Comparison of ENCODE assay signal across 8 cellular contexts in the genomic region with DNA sequence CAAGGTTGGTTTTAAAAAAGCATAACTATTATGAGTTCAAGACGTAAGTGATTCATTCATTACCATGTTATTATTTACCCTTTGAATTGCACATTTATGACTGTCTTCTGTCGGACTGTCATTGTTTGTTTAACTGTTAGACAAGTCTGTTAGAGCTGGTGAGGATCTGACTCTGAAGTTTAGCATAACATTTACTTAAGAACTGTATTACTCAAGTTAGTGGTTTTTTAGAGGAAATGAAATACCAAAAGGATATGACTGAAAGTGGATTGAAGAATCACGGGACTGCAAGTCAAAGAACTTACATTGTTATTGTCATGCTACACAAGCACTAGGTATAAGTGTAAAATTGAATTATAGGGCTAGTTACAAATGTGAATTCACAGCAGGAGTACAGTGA. TPM values are rescaled to one million over a fixed set of nuclear protein-coding genes. Genes with fewer than 3 reads are reported as not detected.
DNase-seq lines count a peak whose midpoint lies in the region; ATAC-seq and TF ChIP-seq lines count a peak whose summit lies in the region.

No MANE protein-coding gene starts in this region.

- DNase-seq in activated CD4-positive, alpha-beta T cell treated with anti-CD3 and anti-CD28 coated beads, Interleukin-2, amount 10 ng/mL, durations not matched to agents 7 days and 5 days: no peak
- no peak for DNase-seq in activated CD4-positive, alpha-beta T cell treated with anti-CD3 and anti-CD28 coated beads for 48 hours
- DNase-seq in SIG-M5 (lab: John Stamatoyannopoulos, UW): peak; percentile 76
- DNase-seq in glomerular visceral epithelial cell (ENCODE audit: extremely low spot score): peak; percentile 41
- no peak for DNase-seq in prostate gland (ENCODE audit: low spot score)
- no peak for DNase-seq in middle frontal gyrus (ENCODE audit: extremely low spot score, low spot score)
- no peak for DNase-seq in adrenal gland

- peak overlapping the region; percentile 97 for H3K27ac Mint-ChIP-seq in activated CD4-positive, alpha-beta T cell treated with anti-CD3 and anti-CD28 coated beads, Interleukin-2, amount 10 ng/mL, durations not matched to agents 7 days and 5 days

- no peaks in the 10 kb centered on the region for H3K27me3 Mint-ChIP-seq in activated CD4-positive, alpha-beta T cell treated with anti-CD3 and anti-CD28 coated beads, Interleukin-2, amount 10 ng/mL, durations not matched to agents 7 days and 5 days

- peak overlapping the region; percentile 87 for H3K4me3 Mint-ChIP-seq in activated CD4-positive, alpha-beta T cell treated with anti-CD3 and anti-CD28 coated beads, Interleukin-2, amount 10 ng/mL, durations not matched to agents 7 days and 5 days

- no peak for TF ChIP-seq CTCF in prostate gland (IDR thresholded peaks at IDR 0.05)
- no peak for TF ChIP-seq CTCF in adrenal gland (IDR thresholded peaks at IDR 0.05)

- no peak overlapping the region for H3K27ac ChIP-seq in prostate gland
- peak overlapping the region in 1 of 5 donors; percentile 27 for H3K27ac ChIP-seq in adrenal gland

- CTCF ChIA-PET in activated CD4-positive, alpha-beta T cell treated with anti-CD3 and anti-CD28 coated beads, Interleukin-2, amount 10 ng/mL, durations not matched to agents 7 days and 5 days (lab: Charles Lee): interaction anchor here (0.6 to 1.9 kb wide), 7 partner anchors 11 to 505 kb away, joined by 3 to 5 read pairs (median 3); no protein-coding TSS in a partner anchor

- POLR2A ChIA-PET in activated CD4-positive, alpha-beta T cell treated with anti-CD3 and anti-CD28 coated beads, Interleukin-2, amount 10 ng/mL, durations not matched to agents 7 days and 5 days (lab: Charles Lee): interaction anchor here (0.7 to 3.6 kb wide), 2 partner anchors 20 to 648 kb away, joined by 10 to 14 read pairs; no protein-coding TSS in a partner anchor

- H3K36me3 Mint-ChIP-seq in activated CD4-positive, alpha-beta T cell treated with anti-CD3 and anti-CD28 coated beads, Interleukin-2, amount 10 ng/mL, durations not matched to agents 7 days and 5 days (ENCODE audit: low read depth): peaks cover 39% of the 10 kb centered on the region

- ATAC-seq in HG03060 (IDR thresholded peaks at IDR 0.05; ENCODE audit: low read depth, unreplicated experiment): peak; percentile 57

- TF ChIP-seq POLR2A in prostate gland (IDR thresholded peaks at IDR 0.05): no peak
- TF ChIP-seq POLR2A in adrenal gland (IDR thresholded peaks at IDR 0.05): no peak

- H3K36me3 ChIP-seq in prostate gland: no peaks in the 10 kb centered on the region
- H3K36me3 ChIP-seq in adrenal gland (replicated peaks in 1 of 2): no peaks in the 10 kb centered on the region

- intact Hi-C loops in prostate gland (cut with DNase I): no loop called here
- intact Hi-C loops in adrenal gland (cut with DNase I): no loop called here

- H3K4me1 Mint-ChIP-seq in activated CD4-positive, alpha-beta T cell treated with anti-CD3 and anti-CD28 coated beads, Interleukin-2, amount 10 ng/mL, durations not matched to agents 7 days and 5 days: peaks cover 70% of the 10 kb centered on the region

- H3K4me3 ChIP-seq in prostate gland: no peak overlapping the region
- H3K4me3 ChIP-seq in adrenal gland: no peak overlapping the region

- WGBS in prostate gland: 54% methylated on average over 3 of the region's 3 CpGs
- 59 to 77% (median 68%) methylated on average over 3 of the region's 3 CpGs for WGBS in adrenal gland, 4 donors

- H3K9me3 ChIP-seq in prostate gland (no peaks in the 10 kb centered on the region), adrenal gland (replicated peaks in 1 of 3) (no peaks in the 10 kb centered on the region)

- H3K9me3 Mint-ChIP-seq in activated CD4-positive, alpha-beta T cell treated with anti-CD3 and anti-CD28 coated beads, Interleukin-2, amount 10 ng/mL, durations not matched to agents 7 days and 5 days: no peaks in the 10 kb centered on the region

- H3K4me1 ChIP-seq in prostate gland (replicated peaks) (no peaks in the 10 kb centered on the region), adrenal gland (replicated peaks in 1 of 2) (peaks cover 6 to 35% of the 10 kb centered on the region in 2 donors)

- H3K27me3 ChIP-seq in prostate gland (replicated peaks; ENCODE audit: insufficient read depth) (no peaks in the 10 kb centered on the region), adrenal gland (no peaks in the 10 kb centered on the region)

RNA-seq across cellular contexts. Expression of gene CSGALNACT2, which starts 2.2 kb away (rescaled TPM):
- total RNA-seq in activated CD4-positive, alpha-beta T cell treated with anti-CD3 and anti-CD28 coated beads, Interleukin-2, amount 10 ng/mL, durations not matched to agents 7 days and 5 days: 10 to 100 TPM; 36.2 to 41.0 TPM
- total RNA-seq in prostate gland (10 to 100 TPM in 1 of 2 donors, 1 to 10 TPM in 1; 10.0 to 15.9 TPM), adrenal gland (10 to 100 TPM in 7 of 8 donors, 1 to 10 TPM in 1; 7.9 to 19.4 (median 13.5) TPM)
- polyA plus RNA-seq in adrenal gland: 10 to 100 TPM in 1 of 3 donors, 1 to 10 TPM in 2; 5.8 to 15.3 (median 6.5) TPM

Comparison
In these comparisons a context has a peak if more than half of its experiments do, and no peak if none do; other contexts are left out.
1. DNase-seq: peak in SIG-M5 (single experiment) and glomerular visceral epithelial cell (single experiment); none in activated CD4-positive, alpha-beta T cell treated with anti-CD3 and anti-CD28 coated beads, Interleukin-2, amount 10 ng/mL, durations not matched to agents 7 days and 5 days (single experiment), activated CD4-positive, alpha-beta T cell treated with anti-CD3 and anti-CD28 coated beads for 48 hours (single experiment), prostate gland (single experiment), middle frontal gyrus (single experiment) and adrenal gland (0 of 7).